In the genomic region with DNA sequence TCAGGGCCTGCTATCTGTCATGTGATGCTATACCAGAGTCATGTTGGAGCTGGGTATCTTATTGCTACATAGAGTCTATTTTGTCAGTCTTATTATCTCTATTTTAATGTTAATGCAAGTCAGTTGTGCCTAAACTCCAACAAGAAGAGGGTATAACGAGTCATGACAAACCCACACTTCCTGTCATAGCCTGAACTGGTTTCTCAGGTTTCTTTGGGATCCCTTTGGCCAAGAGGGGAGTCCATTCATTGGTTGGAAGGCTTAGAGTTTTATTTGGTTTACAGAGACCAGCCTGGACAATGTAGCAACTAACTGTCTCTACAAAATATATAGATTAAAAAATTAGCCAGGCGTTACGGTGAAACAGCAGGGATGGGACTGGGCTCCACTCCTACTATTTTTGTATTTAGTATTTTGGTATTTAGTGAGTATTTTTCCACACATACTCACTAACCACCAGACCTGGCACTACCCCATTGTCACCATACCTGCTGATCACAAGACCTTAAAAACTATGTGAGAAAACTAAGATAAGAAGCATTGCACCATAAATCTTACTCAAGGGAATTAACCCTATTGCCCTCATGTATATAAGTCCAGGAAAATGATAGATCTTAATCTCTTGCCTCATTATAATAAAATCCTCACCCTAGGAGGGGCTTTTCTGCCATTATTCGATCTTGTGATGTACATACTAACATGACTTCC, we compare ENCODE assay signal across 24 cellular contexts.
DNase-seq lines count a peak whose midpoint lies in the region; ATAC-seq, FAIRE-seq and TF ChIP-seq lines count a peak whose summit lies in the region.
"Had no signal": no experiment of that assay in that cellular context is flagged by ENCODE, and none has a peak within 500 bp of the region (broad histone marks: within the 10 kb centered on the region; RNA-seq: fewer than 3 reads in every experiment).

No MANE protein-coding gene starts in this region.

- no peak overlapping the region for H3K4me3 Mint-ChIP-seq in activated CD4-positive, alpha-beta memory T cell treated with anti-CD3 and anti-CD28 coated beads for 36 hours
- H3K4me3 Mint-ChIP-seq in CD4-positive, alpha-beta memory T cell, result no peak overlapping the region
- H3K4me3 Mint-ChIP-seq: CD4-positive, alpha-beta T cell had no signal

- no peaks in the 10 kb centered on the region for H3K9me3 ChIP-seq in CD4-positive, alpha-beta memory T cell (ENCODE audit: control insufficient read depth in 1 of 2, low read length in 2 of 2)
- H3K9me3 ChIP-seq: BLaER1 had no signal

- no peak for FAIRE-seq in bronchial epithelial cell (lab: Jason Lieb, UNC)
- FAIRE-seq: GM12878, H54, K562 had no signal

- H3K36me3 Mint-ChIP-seq in activated CD4-positive, alpha-beta memory T cell treated with anti-CD3 and anti-CD28 coated beads for 36 hours, result no peaks in the 10 kb centered on the region
- H3K36me3 Mint-ChIP-seq in CD4-positive, alpha-beta memory T cell, result no peaks in the 10 kb centered on the region

- no peaks in the 10 kb centered on the region for H3K36me3 ChIP-seq in bronchial epithelial cell (ENCODE audit: control insufficient read depth, insufficient read depth, low read length)
- no peaks in the 10 kb centered on the region for H3K36me3 ChIP-seq in CD4-positive, alpha-beta memory T cell (ENCODE audit: insufficient read depth, low read length)
- H3K36me3 ChIP-seq: BLaER1 had no signal

- intact Hi-C loops in activated CD4-positive, alpha-beta memory T cell treated with anti-CD3 and anti-CD28 coated beads for 36 hours (cut with micrococcal nuclease), result no loop called here
- intact Hi-C loops in CD4-positive, alpha-beta memory T cell (cut with micrococcal nuclease), result no loop called here

- H3K9me3 Mint-ChIP-seq in activated CD4-positive, alpha-beta memory T cell treated with anti-CD3 and anti-CD28 coated beads for 36 hours, result peaks cover 12% of the 10 kb centered on the region
- H3K9me3 Mint-ChIP-seq in CD4-positive, alpha-beta memory T cell, result peaks cover 0 to 19% (median 8%) of the 10 kb centered on the region in 8 donors

- CTCF ChIA-PET in activated CD4-positive, alpha-beta memory T cell treated with anti-CD3 and anti-CD28 coated beads for 36 hours (lab: Charles Lee), result no interaction called here
- CTCF ChIA-PET in CD4-positive, alpha-beta memory T cell (lab: Charles Lee; ENCODE audit: partially characterized antibody), result no interaction called here

- H3K4me1 ChIP-seq in CD4-positive, alpha-beta memory T cell (ENCODE audit: insufficient read depth, low read length), result no peaks in the 10 kb centered on the region

- POLR2A ChIA-PET in activated CD4-positive, alpha-beta memory T cell treated with anti-CD3 and anti-CD28 coated beads for 36 hours (lab: Charles Lee), result no interaction called here
- POLR2A ChIA-PET in CD4-positive, alpha-beta memory T cell (lab: Charles Lee; ENCODE audit: partially characterized antibody), result no interaction called here

- H3K27ac Mint-ChIP-seq in activated CD4-positive, alpha-beta memory T cell treated with anti-CD3 and anti-CD28 coated beads for 36 hours, result no peak overlapping the region
- H3K27ac Mint-ChIP-seq in CD4-positive, alpha-beta memory T cell, result no peak overlapping the region
- H3K27ac Mint-ChIP-seq: CD4-positive, alpha-beta T cell had no signal

- no peak for ATAC-seq in HG02938 (IDR thresholded peaks at IDR 0.05; ENCODE audit: unreplicated experiment)
- ATAC-seq: GM12878, K562 had no signal

- H3K27me3 Mint-ChIP-seq in activated CD4-positive, alpha-beta memory T cell treated with anti-CD3 and anti-CD28 coated beads for 36 hours, result peaks cover 1% of the 10 kb centered on the region
- H3K27me3 Mint-ChIP-seq in CD4-positive, alpha-beta memory T cell, result no peaks in the 10 kb centered on the region
- H3K27me3 Mint-ChIP-seq: CD4-positive, alpha-beta T cell had no signal

- DNase-seq in DMS53 treated with DMSO at 0.1 percent for 48 hours (lab: John Stamatoyannopoulos, UW; ENCODE audit: unreplicated experiment), result peak; percentile 12
- DNase-seq in bronchial epithelial cell (ENCODE audit: low read depth), result peak; percentile 70
- peak; percentile 22 for DNase-seq in iPS-NIHi11 (ENCODE audit: low spot score)
- peak; percentile 1 for DNase-seq in renal cortical epithelial cell (ENCODE audit: low read depth)
- no peak for DNase-seq in activated CD4-positive, alpha-beta memory T cell treated with anti-CD3 and anti-CD28 coated beads for 36 hours
- no peak for DNase-seq in CD4-positive, alpha-beta memory T cell
- DNase-seq: Calu3; CD4-positive, alpha-beta T cell; DMS79; MM.1S; NCI-H1048; NCI-H1436 treated with DMSO at 0.1 percent for 48 hours; NCI-H1930; NCI-H226; NCI-H510A treated with DMSO at 0.1 percent for 48 hours; NCI-H748 treated with DMSO at 0.1 percent for 48 hours; PC-9; RPMI8226; SHP77 had no signal

- no peaks in the 10 kb centered on the region for H3K27me3 ChIP-seq in bronchial epithelial cell (ENCODE audit: control insufficient read depth, insufficient read depth, low read length)
- no peaks in the 10 kb centered on the region for H3K27me3 ChIP-seq in CD4-positive, alpha-beta memory T cell (ENCODE audit: insufficient read depth, low read length)
- H3K27me3 ChIP-seq: BLaER1 had no signal

- no peak overlapping the region for H3K27ac ChIP-seq in CD4-positive, alpha-beta memory T cell (ENCODE audit: low read depth, low read length)
- H3K27ac ChIP-seq: BLaER1, PC-9 had no signal

- no peak for TF ChIP-seq CTCF in bronchial epithelial cell (IDR thresholded peaks at IDR 0.05; ENCODE audit: insufficient read depth, low read length, severe bottlenecking)

- no peaks in the 10 kb centered on the region for H3K4me1 Mint-ChIP-seq in activated CD4-positive, alpha-beta memory T cell treated with anti-CD3 and anti-CD28 coated beads for 36 hours (ENCODE audit: low read depth)
- no peaks in the 10 kb centered on the region for H3K4me1 Mint-ChIP-seq in CD4-positive, alpha-beta memory T cell

- no peak overlapping the region for H3K4me3 ChIP-seq in bronchial epithelial cell (ENCODE audit: low read depth, low read length)
- H3K4me3 ChIP-seq in CD4-positive, alpha-beta memory T cell (ENCODE audit: low read length in 2 of 2), result no peak overlapping the region
- H3K4me3 ChIP-seq: BLaER1, GM12878, K562, PC-9 had no signal

Comparison
In these comparisons a context has a peak if more than half of its experiments do, and no peak if none do; other contexts are left out.
1. DNase-seq: peak in DMS53 treated with DMSO at 0.1 percent for 48 hours (single experiment), bronchial epithelial cell (single experiment), iPS-NIHi11 (single experiment) and renal cortical epithelial cell (single experiment); none in activated CD4-positive, alpha-beta memory T cell treated with anti-CD3 and anti-CD28 coated beads for 36 hours (single experiment) and CD4-positive, alpha-beta memory T cell (0 of 5).